Comparison of ENCODE assay signal across 17 cellular contexts in the genomic region with DNA sequence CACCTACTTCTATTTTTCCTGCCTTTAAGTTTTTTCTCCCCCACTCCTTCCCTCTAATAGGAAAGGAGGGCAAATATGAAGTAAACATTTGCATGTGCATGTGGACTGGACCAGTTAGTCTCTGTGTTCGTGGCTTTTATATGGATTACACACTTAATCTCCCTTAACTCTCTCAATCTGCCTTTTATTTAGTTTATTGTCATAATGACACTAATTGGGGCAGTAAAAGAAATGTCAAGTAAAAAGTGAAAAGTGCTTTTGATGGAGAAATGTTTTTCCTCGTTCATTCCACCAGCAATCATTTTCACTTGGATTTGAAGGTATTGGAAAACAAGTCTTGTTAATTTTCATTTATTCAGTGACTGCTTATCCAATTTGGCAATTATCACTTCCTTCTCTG.
DNase-seq lines count a peak whose midpoint lies in the region; ATAC-seq, FAIRE-seq and TF ChIP-seq lines count a peak whose summit lies in the region.
"Had no signal": no experiment of that assay in that cellular context is flagged by ENCODE, and none has a peak within 500 bp of the region (broad histone marks: within the 10 kb centered on the region; RNA-seq: fewer than 3 reads in every experiment).

No MANE protein-coding gene starts in this region.

- TF ChIP-seq POLR2A in endothelial cell of umbilical vein (IDR thresholded peaks at IDR 0.05; ENCODE audit: low read depth, low read length), result no peak

- H3K4me3 ChIP-seq in BLaER1 treated with 17β-estradiol and CSF1 and Interleukin-3, amounts not matched to agents 10 nM and 100 nM, result no peak overlapping the region
- no peak overlapping the region for H3K4me3 ChIP-seq in endothelial cell of umbilical vein (replicated peaks in 1 of 3; ENCODE audit: insufficient read depth in 1 of 3, low read depth in 1 of 3, low read length in 3 of 3)
- no peak overlapping the region for H3K4me3 ChIP-seq in GM23248

- H3K27me3 Mint-ChIP-seq in T-helper 17 cell, result no peaks in the 10 kb centered on the region
- H3K27me3 Mint-ChIP-seq in neural crest cell (ENCODE audit: low read depth), result no peaks in the 10 kb centered on the region
- no peaks in the 10 kb centered on the region for H3K27me3 Mint-ChIP-seq in activated CD8-positive, alpha-beta T cell treated with anti-CD3 and anti-CD28 coated beads, Interleukin-2, amount 10 ng/mL, durations not matched to agents 7 days and 5 days (ENCODE audit: low read depth)
- H3K27me3 Mint-ChIP-seq: CD4-positive, alpha-beta memory T cell had no signal

- peaks cover 0 to 5% (median 0%) of the 10 kb centered on the region in 11 experiments; a peak in 3 of 22 replicates for H3K9me3 ChIP-seq in BLaER1 treated with 17β-estradiol and CSF1 and Interleukin-3, amounts not matched to agents 10 nM and 100 nM (replicated peaks in 1 of 11)
- H3K9me3 ChIP-seq in T-helper 17 cell (ENCODE audit: control insufficient read depth, low read length, poor library complexity, severe bottlenecking) (no peaks in the 10 kb centered on the region), endothelial cell of umbilical vein (replicated peaks; ENCODE audit: control insufficient read depth, insufficient read depth, low read length) (no peaks in the 10 kb centered on the region), GM23248 (ENCODE audit: low read depth) (no peaks in the 10 kb centered on the region)
- H3K9me3 ChIP-seq: BE2C had no signal

- peaks cover 2% of the 10 kb centered on the region for H3K79me2 ChIP-seq in endothelial cell of umbilical vein (ENCODE audit: control insufficient read depth, insufficient read depth, low read length)
- H3K79me2 ChIP-seq in GM23248 (ENCODE audit: insufficient read depth), result peaks cover 46% of the 10 kb centered on the region

- peak overlapping the region; percentile 46 to 89 (median 63) for H3K4me2 ChIP-seq in BLaER1 treated with 17β-estradiol and CSF1 and Interleukin-3, amounts not matched to agents 10 nM and 100 nM
- H3K4me2 ChIP-seq in endothelial cell of umbilical vein (ENCODE audit: insufficient read depth, low read length) (no peak overlapping the region), GM23248 (ENCODE audit: unreplicated experiment) (no peak overlapping the region)

- TF ChIP-seq CTCF in endothelial cell of umbilical vein (IDR thresholded peaks at IDR 0.05; ENCODE audit: extremely low read depth in 1 of 2, insufficient read depth in 1 of 2, low read depth in 1 of 2, low read length in 2 of 2) (no peak), neural crest cell (conservative IDR thresholded peaks at IDR 0.05) (no peak)

- peaks cover 57 to 73% (median 69%) of the 10 kb centered on the region in 10 experiments for H3K4me1 ChIP-seq in BLaER1 treated with 17β-estradiol and CSF1 and Interleukin-3, amounts not matched to agents 10 nM and 100 nM
- H3K4me1 ChIP-seq in endothelial cell of umbilical vein (ENCODE audit: control insufficient read depth, extremely low read depth, insufficient read depth, low read length) (peaks cover 13% of the 10 kb centered on the region), GM23248 (ENCODE audit: insufficient read depth) (no peaks in the 10 kb centered on the region; the same call in 1 of the 2 replicates)

- H3K9me3 Mint-ChIP-seq in neural crest cell, result no peaks in the 10 kb centered on the region
- H3K9me3 Mint-ChIP-seq in activated CD8-positive, alpha-beta T cell treated with anti-CD3 and anti-CD28 coated beads, Interleukin-2, amount 10 ng/mL, durations not matched to agents 7 days and 5 days (ENCODE audit: insufficient read depth), result no peaks in the 10 kb centered on the region
- H3K9me3 Mint-ChIP-seq: CD14-positive monocyte; CD4-positive, alpha-beta memory T cell; H9 had no signal

- 95 to 98% methylated on average over 2 of the region's 2 CpGs for WGBS in GM23248 (ENCODE audit: low coverage in 1 of 2, low lambda C conversion rate in 2 of 2, missing lambda C conversion rate in 2 of 2), 2 experiments

- H2AFZ ChIP-seq in endothelial cell of umbilical vein (ENCODE audit: low read depth, low read length) (no peak overlapping the region), GM23248 (no peak overlapping the region)

- DNase-seq in T-helper 17 cell (no peak), endothelial cell of umbilical vein (ENCODE audit: low read depth, low spot score) (no peak), neural crest cell (ENCODE audit: low read depth, low spot score) (no peak), NCI-H526 treated with DMSO at 0.1 percent for 48 hours (lab: John Stamatoyannopoulos, UW) (no peak), RKO (ENCODE audit: low spot score) (no peak), GM23248 (no peak)
- DNase-seq in activated CD8-positive, alpha-beta T cell treated with anti-CD3 and anti-CD28 coated beads, Interleukin-2, amount 10 ng/mL, durations not matched to agents 7 days and 5 days, result no peak
- DNase-seq: 8988T; BE2C; CD4-positive, alpha-beta memory T cell; DMS153; DMS79; GDM1; H9 had no signal

- CTCF ChIA-PET in endothelial cell of umbilical vein (lab: Charles Lee), result interaction anchor here (1.1 to 1.6 kb wide), 2 partner anchors 94 to 256 kb away, joined by 3 read pairs; no protein-coding TSS in a partner anchor
- CTCF ChIA-PET in activated CD8-positive, alpha-beta T cell treated with anti-CD3 and anti-CD28 coated beads, Interleukin-2, amount 10 ng/mL, durations not matched to agents 7 days and 5 days (lab: Charles Lee), result no interaction called here

- H3K9me1 ChIP-seq in endothelial cell of umbilical vein (replicated peaks; ENCODE audit: control insufficient read depth, extremely low read depth, insufficient read depth, low read length), result no peaks in the 10 kb centered on the region

- H3F3A ChIP-seq in GM23248 (ENCODE audit: insufficient read depth), result no peaks in the 10 kb centered on the region

- H3K9ac ChIP-seq in BLaER1 treated with 17β-estradiol and CSF1 and Interleukin-3, amounts not matched to agents 10 nM and 100 nM, result no peak overlapping the region
- H3K9ac ChIP-seq in endothelial cell of umbilical vein (replicated peaks; ENCODE audit: extremely low read depth, insufficient read depth, low read length) (no peak overlapping the region), GM23248 (no peak overlapping the region)

- peaks cover 27 to 72% (median 60%) of the 10 kb centered on the region in 11 experiments for H3K36me3 ChIP-seq in BLaER1 treated with 17β-estradiol and CSF1 and Interleukin-3, amounts not matched to agents 10 nM and 100 nM
- H3K36me3 ChIP-seq in endothelial cell of umbilical vein (ENCODE audit: control insufficient read depth in 2 of 2, extremely low read depth in 1 of 2, insufficient read depth in 2 of 2, low read length in 2 of 2) (no peaks in the 10 kb centered on the region), GM23248 (ENCODE audit: low read depth) (no peaks in the 10 kb centered on the region)
- H3K36me3 ChIP-seq: BE2C had no signal

- in situ Hi-C loops in GM23248 (cut with MboI), result no loop called here

- peaks cover 0 to 46% (median 5%) of the 10 kb centered on the region in 11 experiments; a peak in 7 of 22 replicates for H4K20me1 ChIP-seq in BLaER1 treated with 17β-estradiol and CSF1 and Interleukin-3, amounts not matched to agents 10 nM and 100 nM
- H4K20me1 ChIP-seq in endothelial cell of umbilical vein (replicated peaks; ENCODE audit: control insufficient read depth, extremely low read depth, insufficient read depth, low read length) (no peaks in the 10 kb centered on the region), GM23248 (ENCODE audit: insufficient read depth) (no peaks in the 10 kb centered on the region)

- intact Hi-C loops in endothelial cell of umbilical vein (cut with micrococcal nuclease), result loop anchor here (5.0 kb wide), 1 partner anchor 246 kb away; no protein-coding TSS in a partner anchor

- H3K4me3 Mint-ChIP-seq in T-helper 17 cell, result peak overlapping the region; percentile 50
- no peak overlapping the region for H3K4me3 Mint-ChIP-seq in neural crest cell
- H3K4me3 Mint-ChIP-seq in activated CD8-positive, alpha-beta T cell treated with anti-CD3 and anti-CD28 coated beads, Interleukin-2, amount 10 ng/mL, durations not matched to agents 7 days and 5 days, result no peak overlapping the region
- H3K4me3 Mint-ChIP-seq: CD4-positive, alpha-beta memory T cell; H9 had no signal

- H3K27me3 ChIP-seq in BLaER1 treated with 17β-estradiol and CSF1 and Interleukin-3, amounts not matched to agents 10 nM and 100 nM, result no peaks in the 10 kb centered on the region
- H3K27me3 ChIP-seq in endothelial cell of umbilical vein (ENCODE audit: control insufficient read depth in 2 of 2, insufficient read depth in 2 of 2, low read length in 2 of 2) (no peaks in the 10 kb centered on the region), GM23248 (replicated peaks; ENCODE audit: insufficient read depth) (no peaks in the 10 kb centered on the region)
- H3K27me3 ChIP-seq: BE2C had no signal

- dilution Hi-C loops in endothelial cell of umbilical vein (cut with MboI; ENCODE audit: extremely low pct_ligation_motif_present, low sequenced_read_pairs), result no loop called here

- H3K27ac Mint-ChIP-seq in T-helper 17 cell, result no peak overlapping the region
- peak overlapping the region; percentile 64 for H3K27ac Mint-ChIP-seq in neural crest cell (ENCODE audit: unreplicated experiment)
- H3K27ac Mint-ChIP-seq in activated CD8-positive, alpha-beta T cell treated with anti-CD3 and anti-CD28 coated beads, Interleukin-2, amount 10 ng/mL, durations not matched to agents 7 days and 5 days, result no peak overlapping the region

- no peaks in the 10 kb centered on the region for H3K9me2 ChIP-seq in GM23248 (ENCODE audit: insufficient read depth)

- H3K27ac ChIP-seq in BLaER1 treated with 17β-estradiol and CSF1 and Interleukin-3, amounts not matched to agents 10 nM and 100 nM, result peak overlapping the region in 4 of 11 experiments; percentile 1 to 23 (median 7); a peak in 1 of 22 replicates
- H3K27ac ChIP-seq in endothelial cell of umbilical vein (ENCODE audit: insufficient read depth, low read depth, low read length) (no peak overlapping the region), GM23248 (no peak overlapping the region)

- ATAC-seq in T-helper 17 cell, result no peak
- ATAC-seq in activated CD8-positive, alpha-beta T cell treated with anti-CD3 and anti-CD28 coated beads, Interleukin-2, amount 10 ng/mL, durations not matched to agents 7 days and 5 days, result no peak

- BruUV-seq in endothelial cell of umbilical vein (replicated peaks; lab: Mats Ljungman, UMichigan), result no TSS peak

- H3K36me3 Mint-ChIP-seq in T-helper 17 cell (ENCODE audit: low read depth) (peaks cover 6% of the 10 kb centered on the region), neural crest cell (ENCODE audit: low read depth) (peaks cover 2% of the 10 kb centered on the region)
- H3K36me3 Mint-ChIP-seq in activated CD8-positive, alpha-beta T cell treated with anti-CD3 and anti-CD28 coated beads, Interleukin-2, amount 10 ng/mL, durations not matched to agents 7 days and 5 days (ENCODE audit: low read depth), result peaks cover 6% of the 10 kb centered on the region

- H3K4me1 Mint-ChIP-seq in T-helper 17 cell (peaks cover 11% of the 10 kb centered on the region), neural crest cell (peaks cover 32% of the 10 kb centered on the region)
- no peaks in the 10 kb centered on the region for H3K4me1 Mint-ChIP-seq in activated CD8-positive, alpha-beta T cell treated with anti-CD3 and anti-CD28 coated beads, Interleukin-2, amount 10 ng/mL, durations not matched to agents 7 days and 5 days (ENCODE audit: low read depth)

- FAIRE-seq in endothelial cell of umbilical vein (lab: Jason Lieb, UNC), result peak; percentile 70
- FAIRE-seq: H1 had no signal

- POLR2A ChIA-PET in endothelial cell of umbilical vein (lab: Charles Lee), result no interaction called here
- POLR2A ChIA-PET in activated CD8-positive, alpha-beta T cell treated with anti-CD3 and anti-CD28 coated beads, Interleukin-2, amount 10 ng/mL, durations not matched to agents 7 days and 5 days (lab: Charles Lee), result no interaction called here

Comparison
In these comparisons a context has a peak if more than half of its experiments do, and no peak if none do; other contexts are left out.
1. H3K4me2 ChIP-seq: peak in BLaER1 treated with 17β-estradiol and CSF1 and Interleukin-3, amounts not matched to agents 10 nM and 100 nM (11 of 11); none in endothelial cell of umbilical vein (single experiment) and GM23248 (single experiment).